8 cellular contexts compared by ENCODE assay signal in the genomic region with DNA sequence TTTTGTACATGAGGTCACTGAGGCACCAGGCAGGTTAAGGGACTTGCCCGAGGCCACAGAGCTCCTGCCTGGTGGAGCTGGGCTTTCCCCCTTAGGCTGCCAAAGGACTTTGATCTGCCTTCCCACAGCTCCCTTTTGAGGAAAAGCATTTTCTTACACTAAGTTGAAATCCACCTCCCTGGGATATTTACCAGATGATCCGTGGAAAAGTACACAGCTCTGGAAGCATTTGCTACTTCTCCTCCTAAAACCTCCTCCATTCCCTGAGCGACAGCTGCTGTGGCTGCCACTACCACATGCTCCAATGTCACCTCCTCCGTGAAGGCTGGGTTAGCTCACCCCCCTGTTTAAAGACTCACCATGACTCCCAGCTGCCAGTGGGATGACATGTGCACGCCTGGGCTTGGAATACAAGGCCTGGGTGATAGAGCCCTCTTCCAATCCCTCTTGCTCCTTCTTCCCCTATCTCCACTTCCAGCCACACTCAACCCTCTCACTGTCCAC. TPM values are rescaled to one million over a fixed set of nuclear protein-coding genes. Genes with fewer than 3 reads are reported as not detected.
DNase-seq lines count a peak whose midpoint lies in the region; ATAC-seq, FAIRE-seq and TF ChIP-seq lines count a peak whose summit lies in the region.

No MANE protein-coding gene starts in this region.

- no TSS peak for BruUV-seq in GM12878 (replicated peaks; lab: Mats Ljungman, UMichigan)

- peaks cover 33% of the 10 kb centered on the region for H3K79me2 ChIP-seq in GM12878 (ENCODE audit: control insufficient read depth, insufficient read depth, low read length)

- H4K20me1 ChIP-seq in GM12878 (ENCODE audit: control insufficient read depth, insufficient read depth) = peaks cover 2% of the 10 kb centered on the region; the same call in 1 of the 2 replicates

- no peak for TF ChIP-seq RAD21 in GM12878 (IDR thresholded peaks at IDR 0.05; ENCODE audit: insufficient read depth, low read depth, low read length)

- CTCF ChIA-PET in GM12878 (lab: Yijun Ruan, JAX) = interaction anchor here (1.1 kb wide), 1 partner anchor 166 kb away, joined by 3 read pairs; no protein-coding TSS in a partner anchor

- SMC1A ChIA-PET in GM12878 (lab: Charles Lee; ENCODE audit: uncharacterized antibody, unreplicated experiment) = interaction anchor here (1.2 kb wide), 1 partner anchor 49 kb away, joined by 3 read pairs; no protein-coding TSS in a partner anchor

- H3K4me1 ChIP-seq in GM12878 (ENCODE audit: control insufficient read depth, insufficient read depth, low read length) = peaks cover 20% of the 10 kb centered on the region
- peaks cover 57% of the 10 kb centered on the region for H3K4me1 ChIP-seq in vagina

- 61% methylated on average over 5 of the region's 5 CpGs for WGBS in GM12878 (ENCODE audit: insufficient coverage, insufficient replicate concordance, low lambda C conversion rate, missing lambda C conversion rate)

- no peaks in the 10 kb centered on the region; the same call in 2 of the 3 replicates for H3K9me3 ChIP-seq in GM12878 (replicated peaks; ENCODE audit: control insufficient read depth, insufficient read depth, low read length)
- H3K9me3 ChIP-seq in vagina = no peaks in the 10 kb centered on the region

- no peak overlapping the region; the same call in 1 of the 2 replicates for H2AFZ ChIP-seq in GM12878 (ENCODE audit: control insufficient read depth, low read depth, low read length)

- no peak overlapping the region; the same call in 1 of the 2 replicates for H3K4me2 ChIP-seq in GM12878 (ENCODE audit: control insufficient read depth, insufficient read depth)

- RAD21 ChIA-PET in GM12878 (lab: Charles Lee; ENCODE audit: unreplicated experiment) = interaction anchor here (0.6 to 1.2 kb wide), 2 partner anchors 54 to 197 kb away, joined by 3 read pairs; no protein-coding TSS in a partner anchor

- TF ChIP-seq CTCF in GM12878 (IDR thresholded peaks at IDR 0.05 in 2 of 3, conservative IDR thresholded peaks at IDR 0.05 in 1 of 3; ENCODE audit: control insufficient read depth in 2 of 3, extremely low read depth in 1 of 3, insufficient read depth in 1 of 3, low read depth in 3 of 3, low read length in 3 of 3) = no peak
- no peak for TF ChIP-seq CTCF in vagina (IDR thresholded peaks at IDR 0.05)
- no peak for TF ChIP-seq CTCF in GM13977 (IDR thresholded peaks at IDR 0.05; ENCODE audit: extremely low read depth, insufficient read depth, missing control alignments)

- TF ChIP-seq POLR2A in GM12878 (IDR thresholded peaks at IDR 0.05; ENCODE audit: low read depth, low read length) (no peak), vagina (IDR thresholded peaks at IDR 0.05) (no peak)

- ATAC-seq in GM12878 (no peak), GM19397 (IDR thresholded peaks at IDR 0.05; ENCODE audit: unreplicated experiment) (no peak)

- intact Hi-C loops in GM12878 (cut with micrococcal nuclease; ENCODE audit: unreplicated experiment) = no loop called here
- intact Hi-C loops in vagina (cut with DNase I) = loop anchor here (10.0 kb wide), 1 partner anchor 64 kb away; no protein-coding TSS in a partner anchor

- in situ Hi-C loops in GM12878 (cut with MboI) (no loop called here), GM13977 (cut with MboI; ENCODE audit: low pct_unique_long_range_greater_than_20kb, low sequenced_read_pairs, unreplicated experiment) (no loop called here)

- no peaks in the 10 kb centered on the region for H3K27me3 ChIP-seq in GM12878 (replicated peaks in 1 of 2; ENCODE audit: control insufficient read depth in 2 of 2, insufficient read depth in 2 of 2, low read length in 1 of 2)
- no peaks in the 10 kb centered on the region for H3K27me3 ChIP-seq in vagina

- peak overlapping the region; percentile 53; the same call in 1 of the 2 replicates for H3K4me3 ChIP-seq in GM12878
- peak overlapping the region; percentile 52 to 56 for H3K4me3 ChIP-seq in vagina

- H3K9ac ChIP-seq in GM12878 (ENCODE audit: control insufficient read depth, insufficient read depth, low read length) = no peak overlapping the region

- H3K27ac ChIP-seq in GM12878 (ENCODE audit: control insufficient read depth, insufficient read depth) = no peak overlapping the region
- peak overlapping the region; percentile 82 for H3K27ac ChIP-seq in vagina

- TF ChIP-seq EP300 in GM12878 (IDR thresholded peaks at IDR 0.05; ENCODE audit: borderline replicate concordance in 1 of 2, control insufficient read depth in 1 of 2, low read depth in 2 of 2, low read length in 2 of 2) = no peak

- DNase-seq in Daoy (ENCODE audit: low read depth) (peak; percentile 69), NCI-H2081 treated with DMSO at 0.1 percent for 48 hours (lab: John Stamatoyannopoulos, UW) (peak; percentile 34), GM12878 (ENCODE audit: low read depth, low spot score) (no peak), medulla oblongata (ENCODE audit: extremely low spot score) (peak; percentile 17), vagina (ENCODE audit: extremely low spot score in 2 of 2) (no peak), GDM1 (lab: John Stamatoyannopoulos, UW) (no peak), GM13977 (ENCODE audit: low spot score) (no peak)

- POLR2A ChIA-PET in GM12878 (lab: Charles Lee) = interaction anchor here (0.6 kb wide), 1 partner anchor 65 kb away, joined by 3 read pairs; no protein-coding TSS in a partner anchor

- H3K36me3 ChIP-seq in GM12878 (ENCODE audit: control insufficient read depth in 2 of 2, insufficient read depth in 2 of 2, low read length in 1 of 2) = no peaks in the 10 kb centered on the region
- no peaks in the 10 kb centered on the region for H3K36me3 ChIP-seq in vagina

- no peak for FAIRE-seq in GM12878 (lab: Jason Lieb, UNC)

TF ChIP-seq in GM12878, 131 proteins besides CTCF, POLR2A, EP300 and RAD21:
- TF ChIP-seq RUNX3 (IDR thresholded peaks at IDR 0.05; ENCODE audit: low read length) (no peak; the same call in 1 of the 2 replicates), IKZF1 (conservative IDR thresholded peaks at IDR 0.05) (peak; percentile 52), IKZF2 (IDR thresholded peaks at IDR 0.05) (0 out of 4 replicates have a peak, but pooled peaks of 1 of the 2 experiments have one; percentile 13)
- TF ChIP-seq, protein P1, sequence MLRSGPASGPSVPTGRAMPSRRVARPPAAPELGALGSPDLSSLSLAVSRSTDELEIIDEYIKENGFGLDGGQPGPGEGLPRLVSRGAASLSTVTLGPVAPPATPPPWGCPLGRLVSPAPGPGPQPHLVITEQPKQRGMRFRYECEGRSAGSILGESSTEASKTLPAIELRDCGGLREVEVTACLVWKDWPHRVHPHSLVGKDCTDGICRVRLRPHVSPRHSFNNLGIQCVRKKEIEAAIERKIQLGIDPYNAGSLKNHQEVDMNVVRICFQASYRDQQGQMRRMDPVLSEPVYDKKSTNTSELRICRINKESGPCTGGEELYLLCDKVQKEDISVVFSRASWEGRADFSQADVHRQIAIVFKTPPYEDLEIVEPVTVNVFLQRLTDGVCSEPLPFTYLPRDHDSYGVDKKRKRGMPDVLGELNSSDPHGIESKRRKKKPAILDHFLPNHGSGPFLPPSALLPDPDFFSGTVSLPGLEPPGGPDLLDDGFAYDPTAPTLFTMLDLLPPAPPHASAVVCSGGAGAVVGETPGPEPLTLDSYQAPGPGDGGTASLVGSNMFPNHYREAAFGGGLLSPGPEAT (IDR thresholded peaks at IDR 0.05; ENCODE audit: low read depth) = 0 out of 2 replicates have a peak, but pooled peaks have one; percentile 20
TF ChIP-seq in GM12878: peak in this region for 3.

RNA-seq across cellular contexts. Expression of a gene that starts 1.2 kb away (rescaled TPM):
- total RNA-seq in Daoy (2014; rRNA removed; shearing (Covaris generic)) = 135 and 150 TPM in 2 replicates
- 167 and 175 TPM in 2 replicates for total RNA-seq in GM12878 (2013; cell fraction: nucleolus; rRNA removed)
- total RNA-seq in GM12878 (2014; rRNA removed) (115 and 131 TPM in 2 replicates), GM12878 (2014; rRNA removed; fragmentation: Illumina TruSeq; extraction: Trizol) (79.0 and 83.9 TPM in 2 replicates), GM12878 (2021) (159 and 168 TPM in 2 replicates), vagina (202 TPM)
- 49.9 TPM for polyA plus RNA-seq in GM12878 (2011; ENCODE audit: low read depth)
- polyA plus RNA-seq in GM12878 (2011; rRNA removed) (51.1 and 70.6 TPM in 2 replicates), GM12878 (2014; fragmentation: Illumina TruSeq; extraction: Trizol) (35.1 and 72.7 TPM in 2 replicates), GM12878 (2014; fragmentation: Nextera tagmentation; extraction: Ambion mirVana) (10 to 100 TPM; 24.3 to 44.6 TPM), GM12878 (2014; rRNA removed) (89.3 and 97.0 TPM in 2 replicates), GM12878 (2016; fragmentation: Nextera tagmentation; extraction: Ambion mirVana) (10 to 100 TPM; 16.5 to 18.5 TPM)
- polyA plus RNA-seq in GM12878 (2011; cell fraction: cytosol; rRNA removed) = 59.0 and 62.4 TPM in 2 replicates
- 87.4 and 124 TPM in 2 replicates for polyA plus RNA-seq in GM12878 (2011; cell fraction: nucleus; rRNA removed)
- polyA plus RNA-seq in GM12878 (2012) = 72.2 and 77.0 TPM in 2 replicates
- polyA minus RNA-seq in GM12878 (2011; rRNA and poly(A)+ RNA removed) = 73.8 and 103 TPM in 2 replicates
- polyA minus RNA-seq in GM12878 (2011; cell fraction: cytosol; rRNA and poly(A)+ RNA removed) = 36.6 and 63.1 TPM in 2 replicates
- polyA minus RNA-seq in GM12878 (2011; cell fraction: nucleus; rRNA and poly(A)+ RNA removed) = 35.7 and 59.5 TPM in 2 replicates

Comparison
In these comparisons a context has a peak if more than half of its experiments do, and no peak if none do; other contexts are left out.
1. DNase-seq: peak in Daoy (single experiment), NCI-H2081 treated with DMSO at 0.1 percent for 48 hours (single experiment) and medulla oblongata (single experiment); none in GM12878 (single experiment), vagina (0 of 2), GDM1 (single experiment) and GM13977 (single experiment).